8 cellular contexts compared by ENCODE assay signal in genomic region chr10:119449760-119450461, GRCh38.
A peak's percentile ranks its signal among the peaks of the same experiment; 100 is the strongest.
DNase-seq lines count a peak whose midpoint lies in the region; ATAC-seq and TF ChIP-seq lines count a peak whose summit lies in the region.

No MANE protein-coding gene starts in this region.

- DNase-seq in BE2C: peak; percentile 72
- DNase-seq in M059J (ENCODE audit: low read depth): peak; percentile 97
- DNase-seq in choroid plexus epithelial cell (ENCODE audit: low read depth): peak; percentile 95
- no peak for DNase-seq in neural crest cell (ENCODE audit: low read depth, low spot score)
- DNase-seq in NCI-H1694 (lab: John Stamatoyannopoulos, UW): no peak
- no peak for DNase-seq in NCI-H446 (lab: John Stamatoyannopoulos, UW)
- no peak for DNase-seq in sciatic nerve (ENCODE audit: low spot score)
- no peak for DNase-seq in NCI-H128 (lab: John Stamatoyannopoulos, UW; ENCODE audit: unreplicated experiment)

- no peaks in the 10 kb centered on the region for H3K9me3 ChIP-seq in BE2C

- H3K36me3 ChIP-seq in BE2C: no peaks in the 10 kb centered on the region

- intact Hi-C loops in sciatic nerve (cut with DNase I): no loop called here

- H3K4me1 ChIP-seq in BE2C: peaks cover 9% of the 10 kb centered on the region

- H3K4me3 Mint-ChIP-seq in neural crest cell: no peak overlapping the region

- H3K4me3 ChIP-seq in BE2C (ENCODE audit: low read depth, low read length): no peak overlapping the region
- H3K4me3 ChIP-seq in choroid plexus epithelial cell (ENCODE audit: low read depth, low read length): no peak overlapping the region

- peaks cover 6% of the 10 kb centered on the region for H3K4me1 Mint-ChIP-seq in neural crest cell

- no peaks in the 10 kb centered on the region for H3K9me3 Mint-ChIP-seq in neural crest cell

- peak overlapping the region; percentile 47 for H3K27ac Mint-ChIP-seq in neural crest cell (ENCODE audit: unreplicated experiment)

- no peak for ATAC-seq in sciatic nerve

- H3K36me3 Mint-ChIP-seq in neural crest cell (ENCODE audit: low read depth): no peaks in the 10 kb centered on the region

- no peak for TF ChIP-seq CTCF in BE2C (IDR thresholded peaks at IDR 0.05; ENCODE audit: low read depth, low read length)
- TF ChIP-seq CTCF in choroid plexus epithelial cell (conservative IDR thresholded peaks at IDR 0.05; ENCODE audit: low read depth, low read length): no peak
- TF ChIP-seq CTCF in neural crest cell (conservative IDR thresholded peaks at IDR 0.05): no peak

- H3K27me3 ChIP-seq in BE2C: no peaks in the 10 kb centered on the region

- H3K27me3 Mint-ChIP-seq in neural crest cell (ENCODE audit: low read depth): no peaks in the 10 kb centered on the region

Comparison
In these comparisons a context has a peak if more than half of its experiments do, and no peak if none do; other contexts are left out.
1. DNase-seq: peak in BE2C (single experiment), M059J (single experiment) and choroid plexus epithelial cell (single experiment); none in neural crest cell (single experiment), NCI-H1694 (single experiment), NCI-H446 (0 of 2), sciatic nerve (single experiment) and NCI-H128 (single experiment).